Comparison of ENCODE assay signal across 1 cellular context in the genomic region with DNA sequence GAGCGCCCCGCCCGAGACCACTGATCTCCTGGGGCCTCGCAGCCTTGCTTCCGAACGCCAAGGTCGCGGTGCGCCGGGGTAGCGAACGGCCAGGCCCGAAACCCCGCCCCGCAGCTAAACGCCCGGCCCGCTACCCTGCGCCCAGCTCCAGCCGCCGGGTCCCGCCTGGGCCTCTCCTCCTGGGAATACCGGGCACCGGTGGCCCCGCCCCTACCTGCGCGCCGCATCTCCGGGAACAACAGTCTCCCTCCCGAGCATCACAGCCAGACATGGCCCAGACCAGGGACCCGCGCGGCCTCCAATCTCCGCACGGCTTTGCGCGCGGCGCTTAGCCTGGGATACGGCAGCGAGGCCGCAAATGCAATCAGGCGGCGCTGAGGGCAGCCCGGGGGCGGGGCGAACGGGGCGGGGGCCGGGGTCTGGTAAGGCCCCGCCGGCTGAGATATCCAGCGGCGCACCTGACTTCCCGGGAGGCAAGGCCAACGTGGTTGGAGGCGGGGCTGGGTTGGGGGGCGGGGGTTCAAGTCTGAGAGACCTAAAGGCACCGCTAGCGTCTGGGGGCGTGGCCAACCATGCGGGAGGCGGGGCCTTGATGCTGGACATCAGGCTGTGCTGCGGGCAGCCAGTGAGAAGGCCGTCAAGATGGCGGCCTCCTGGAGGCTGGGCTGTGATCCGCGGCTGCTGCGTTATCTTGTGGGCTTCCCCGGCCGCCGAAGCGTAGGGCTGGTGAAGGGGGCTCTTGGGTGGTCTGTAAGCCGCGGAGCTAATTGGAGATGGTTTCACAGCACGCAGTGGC.
TF ChIP-seq lines count a peak whose summit lies in the region.

Gene APIP, minus strand, starts transcription at position 366 of the 796 bp plus-strand sequence. Its CDS starts 95 bp downstream, at position 271.
Gene PDHX, plus strand, starts transcription at position 605 of the 796 bp plus-strand sequence. Its CDS starts 38 bp downstream, at position 643.

TF ChIP-seq in HepG2, 621 proteins besides CTCF, POLR2A, EP300 and RAD21 (continued from another document and continues in another):
- TF ChIP-seq, protein P1, sequence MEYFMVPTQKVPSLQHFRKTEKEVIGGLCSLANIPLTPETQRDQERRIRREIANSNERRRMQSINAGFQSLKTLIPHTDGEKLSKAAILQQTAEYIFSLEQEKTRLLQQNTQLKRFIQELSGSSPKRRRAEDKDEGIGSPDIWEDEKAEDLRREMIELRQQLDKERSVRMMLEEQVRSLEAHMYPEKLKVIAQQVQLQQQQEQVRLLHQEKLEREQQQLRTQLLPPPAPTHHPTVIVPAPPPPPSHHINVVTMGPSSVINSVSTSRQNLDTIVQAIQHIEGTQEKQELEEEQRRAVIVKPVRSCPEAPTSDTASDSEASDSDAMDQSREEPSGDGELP (IDR thresholded peaks at IDR 0.05; ENCODE audit: borderline replicate concordance, low read depth): no peak; the same call in 1 of the 2 replicates
- TF ChIP-seq FOXA1 (IDR thresholded peaks at IDR 0.05): no peak
- TF ChIP-seq FOXA1 (CRISPR knock-in tag; IDR thresholded peaks at IDR 0.05): no peak
- 0 out of 2 replicates have a peak, but pooled peaks have one; percentile 71 for TF ChIP-seq HOXA7 (CRISPR knock-in tag; IDR thresholded peaks at IDR 0.05)
- peak; percentile 42; the same call in 1 of the 2 replicates for TF ChIP-seq NR2C2 (CRISPR knock-in tag; IDR thresholded peaks at IDR 0.05; ENCODE audit: borderline replicate concordance)
- TF ChIP-seq MBD4 (IDR thresholded peaks at IDR 0.05; ENCODE audit: borderline replicate concordance, low read length): no peak
- TF ChIP-seq XRCC5 (optimal IDR thresholded peaks at IDR 0.05; ENCODE audit: low read length): peak; percentile 27
- peak; percentile 40; the same call in 1 of the 2 replicates for TF ChIP-seq ESRRA (CRISPR knock-in tag; IDR thresholded peaks at IDR 0.05; ENCODE audit: low read depth)
- TF ChIP-seq MEIS1 (CRISPR knock-in tag; IDR thresholded peaks at IDR 0.05; ENCODE audit: borderline replicate concordance): no peak
- peak; percentile 62; the same call in 1 of the 2 replicates for TF ChIP-seq ZNF558 (CRISPR knock-in tag; IDR thresholded peaks at IDR 0.05; ENCODE audit: borderline replicate concordance)
- TF ChIP-seq SAFB2 (CRISPR knock-in tag; IDR thresholded peaks at IDR 0.05; ENCODE audit: borderline replicate concordance, low read depth): peak; percentile 91
- TF ChIP-seq SOX6 (IDR thresholded peaks at IDR 0.05): no peak
- TF ChIP-seq SOX6 (CRISPR knock-in tag; IDR thresholded peaks at IDR 0.05): peak; percentile 71
- TF ChIP-seq ZNF644 (CRISPR knock-in tag; IDR thresholded peaks at IDR 0.05; ENCODE audit: low read depth): no peak
- peak; percentile 41; the same call in 1 of the 2 replicates for TF ChIP-seq ZSCAN12 (CRISPR knock-in tag; IDR thresholded peaks at IDR 0.05)
- peak; percentile 56; the same call in 1 of the 2 replicates for TF ChIP-seq CBX5 (CRISPR knock-in tag; IDR thresholded peaks at IDR 0.05; ENCODE audit: borderline replicate concordance)
- no peak for TF ChIP-seq NCOR1 (IDR thresholded peaks at IDR 0.05; ENCODE audit: borderline replicate concordance, low read length)
- TF ChIP-seq RELA (CRISPR knock-in tag; IDR thresholded peaks at IDR 0.05): no peak
- no peak for TF ChIP-seq ZNF101 (CRISPR knock-in tag; IDR thresholded peaks at IDR 0.05; ENCODE audit: borderline replicate concordance, low read depth)
- TF ChIP-seq NR0B2 (CRISPR knock-in tag; IDR thresholded peaks at IDR 0.05): no peak; the same call in 1 of the 2 replicates
- peak; percentile 29; the same call in 1 of the 2 replicates for TF ChIP-seq KDM4B (CRISPR knock-in tag; IDR thresholded peaks at IDR 0.05)
- TF ChIP-seq ZNF761 (CRISPR knock-in tag; conservative IDR thresholded peaks at IDR 0.05): no peak
- TF ChIP-seq ZNF562 (CRISPR knock-in tag; IDR thresholded peaks at IDR 0.05; ENCODE audit: borderline replicate concordance): no peak
- no peak; the same call in 1 of the 2 replicates for TF ChIP-seq TP53 (CRISPR knock-in tag; conservative IDR thresholded peaks at IDR 0.05)
- no peak for TF ChIP-seq U2AF1 (optimal IDR thresholded peaks at IDR 0.05; ENCODE audit: low read depth, low read length)
- TF ChIP-seq ZNF230 (CRISPR knock-in tag; IDR thresholded peaks at IDR 0.05): 0 out of 2 replicates have a peak, but pooled peaks have one; percentile 73
- 0 out of 2 replicates have a peak, but pooled peaks have one; percentile 63 for TF ChIP-seq ZNF329 (CRISPR knock-in tag; IDR thresholded peaks at IDR 0.05; ENCODE audit: low read depth)
- 0 out of 2 replicates have a peak, but pooled peaks have one; percentile 10 for TF ChIP-seq ZC3H4 (CRISPR knock-in tag; IDR thresholded peaks at IDR 0.05; ENCODE audit: borderline replicate concordance)
- no peak for TF ChIP-seq ZNF24 (IDR thresholded peaks at IDR 0.05)
- no peak for TF ChIP-seq ZNF549 (CRISPR knock-in tag; IDR thresholded peaks at IDR 0.05)
- TF ChIP-seq, protein P2, sequence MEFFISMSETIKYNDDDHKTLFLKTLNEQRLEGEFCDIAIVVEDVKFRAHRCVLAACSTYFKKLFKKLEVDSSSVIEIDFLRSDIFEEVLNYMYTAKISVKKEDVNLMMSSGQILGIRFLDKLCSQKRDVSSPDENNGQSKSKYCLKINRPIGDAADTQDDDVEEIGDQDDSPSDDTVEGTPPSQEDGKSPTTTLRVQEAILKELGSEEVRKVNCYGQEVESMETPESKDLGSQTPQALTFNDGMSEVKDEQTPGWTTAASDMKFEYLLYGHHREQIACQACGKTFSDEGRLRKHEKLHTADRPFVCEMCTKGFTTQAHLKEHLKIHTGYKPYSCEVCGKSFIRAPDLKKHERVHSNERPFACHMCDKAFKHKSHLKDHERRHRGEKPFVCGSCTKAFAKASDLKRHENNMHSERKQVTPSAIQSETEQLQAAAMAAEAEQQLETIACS (CRISPR knock-in tag; IDR thresholded peaks at IDR 0.05): no peak
- TF ChIP-seq AKNA (CRISPR knock-in tag; IDR thresholded peaks at IDR 0.05; ENCODE audit: borderline replicate concordance): no peak
- TF ChIP-seq ZSCAN29 (CRISPR knock-in tag; conservative IDR thresholded peaks at IDR 0.05): no peak
- 0 out of 2 replicates have a peak, but pooled peaks have one; percentile 51 for TF ChIP-seq ZNF678 (CRISPR knock-in tag; IDR thresholded peaks at IDR 0.05)
- TF ChIP-seq HOXD1 (CRISPR knock-in tag; IDR thresholded peaks at IDR 0.05): peak; percentile 87; the same call in 1 of the 2 replicates
- peak; percentile 22; the same call in 1 of the 2 replicates for TF ChIP-seq ZNF441 (CRISPR knock-in tag; IDR thresholded peaks at IDR 0.05; ENCODE audit: borderline replicate concordance)
- no peak for TF ChIP-seq ZFP41 (CRISPR knock-in tag; IDR thresholded peaks at IDR 0.05; ENCODE audit: borderline replicate concordance)
- no peak for TF ChIP-seq ZNF446 (CRISPR knock-in tag; IDR thresholded peaks at IDR 0.05)
- peak; percentile 11; the same call in 1 of the 2 replicates for TF ChIP-seq MIER2 (CRISPR knock-in tag; IDR thresholded peaks at IDR 0.05)
- no peak; the same call in 1 of the 2 replicates for TF ChIP-seq ZNF841 (CRISPR knock-in tag; IDR thresholded peaks at IDR 0.05; ENCODE audit: borderline replicate concordance)
- no peak for TF ChIP-seq TEF (CRISPR knock-in tag; IDR thresholded peaks at IDR 0.05)
- TF ChIP-seq ATM (IDR thresholded peaks at IDR 0.05; ENCODE audit: borderline replicate concordance): no peak
- TF ChIP-seq ZMAT3 (CRISPR knock-in tag; conservative IDR thresholded peaks at IDR 0.05): peak; percentile 66; the same call in 1 of the 2 replicates
- TF ChIP-seq ATF1 (CRISPR knock-in tag; IDR thresholded peaks at IDR 0.05): 0 out of 2 replicates have a peak, but pooled peaks have one; percentile 16
- TF ChIP-seq ZFP36 (IDR thresholded peaks at IDR 0.05; ENCODE audit: borderline replicate concordance, low read depth, low read length, partially characterized antibody): no peak
- no peak; the same call in 1 of the 2 replicates for TF ChIP-seq ZNF616 (CRISPR knock-in tag; IDR thresholded peaks at IDR 0.05; ENCODE audit: low read depth)
- TF ChIP-seq SCMH1 (CRISPR knock-in tag; IDR thresholded peaks at IDR 0.05; ENCODE audit: borderline replicate concordance): no peak
- no peak for TF ChIP-seq ZNF839 (CRISPR knock-in tag; IDR thresholded peaks at IDR 0.05; ENCODE audit: borderline replicate concordance)
- TF ChIP-seq HDAC2 (CRISPR knock-in tag; IDR thresholded peaks at IDR 0.05): peak; percentile 62
- peak; percentile 22; the same call in 1 of the 2 replicates for TF ChIP-seq ZSCAN21 (CRISPR knock-in tag; IDR thresholded peaks at IDR 0.05; ENCODE audit: borderline replicate concordance)
- TF ChIP-seq ZNF790 (CRISPR knock-in tag; IDR thresholded peaks at IDR 0.05; ENCODE audit: borderline replicate concordance): no peak; the same call in 1 of the 2 replicates
- no peak for TF ChIP-seq PRDM10 (CRISPR knock-in tag; IDR thresholded peaks at IDR 0.05; ENCODE audit: low read depth)
- peak; percentile 76; the same call in 1 of the 2 replicates for TF ChIP-seq ZNF589 (CRISPR knock-in tag; conservative IDR thresholded peaks at IDR 0.05)
- no peak for TF ChIP-seq MAFF (IDR thresholded peaks at IDR 0.05; ENCODE audit: low read depth, low read length)
- no peak; the same call in 1 of the 2 replicates for TF ChIP-seq KLF11 (CRISPR knock-in tag; IDR thresholded peaks at IDR 0.05)
- TF ChIP-seq CEBPG (CRISPR knock-in tag; IDR thresholded peaks at IDR 0.05): no peak
- TF ChIP-seq ZKSCAN5 (CRISPR knock-in tag; IDR thresholded peaks at IDR 0.05): no peak
- TF ChIP-seq PCBP2 (optimal IDR thresholded peaks at IDR 0.05; ENCODE audit: low read depth, low read length, poor library complexity, severe bottlenecking): no peak
- TF ChIP-seq ZNF296 (CRISPR knock-in tag; conservative IDR thresholded peaks at IDR 0.05): no peak
